ENCODE assay signal across 1 cellular context in the genomic region with DNA sequence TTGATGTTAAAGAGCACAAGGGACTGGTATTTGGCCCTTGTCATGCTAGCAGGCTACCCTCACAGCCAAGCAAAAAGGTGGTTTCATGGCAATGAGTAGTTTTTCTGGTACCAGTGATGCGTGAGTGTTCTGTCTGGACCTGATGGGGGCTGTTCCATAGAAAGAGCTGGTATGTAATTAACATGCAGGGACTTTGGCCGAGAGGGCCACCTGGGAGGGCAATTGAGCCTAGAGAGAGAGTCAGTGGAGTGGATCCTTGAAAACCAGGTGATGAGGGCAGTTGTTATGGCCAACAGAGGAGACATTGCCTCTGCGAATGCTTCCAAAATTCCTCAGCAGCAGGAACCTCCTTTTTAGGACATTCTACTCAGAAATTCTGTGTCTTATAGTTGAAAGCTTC.
TF ChIP-seq lines count a peak whose summit lies in the region.

No MANE protein-coding gene starts in this region.

TF ChIP-seq in GM23338, 12 proteins besides CTCF, POLR2A, EP300 and RAD21 (continued from another document):
- TF ChIP-seq, protein P1, sequence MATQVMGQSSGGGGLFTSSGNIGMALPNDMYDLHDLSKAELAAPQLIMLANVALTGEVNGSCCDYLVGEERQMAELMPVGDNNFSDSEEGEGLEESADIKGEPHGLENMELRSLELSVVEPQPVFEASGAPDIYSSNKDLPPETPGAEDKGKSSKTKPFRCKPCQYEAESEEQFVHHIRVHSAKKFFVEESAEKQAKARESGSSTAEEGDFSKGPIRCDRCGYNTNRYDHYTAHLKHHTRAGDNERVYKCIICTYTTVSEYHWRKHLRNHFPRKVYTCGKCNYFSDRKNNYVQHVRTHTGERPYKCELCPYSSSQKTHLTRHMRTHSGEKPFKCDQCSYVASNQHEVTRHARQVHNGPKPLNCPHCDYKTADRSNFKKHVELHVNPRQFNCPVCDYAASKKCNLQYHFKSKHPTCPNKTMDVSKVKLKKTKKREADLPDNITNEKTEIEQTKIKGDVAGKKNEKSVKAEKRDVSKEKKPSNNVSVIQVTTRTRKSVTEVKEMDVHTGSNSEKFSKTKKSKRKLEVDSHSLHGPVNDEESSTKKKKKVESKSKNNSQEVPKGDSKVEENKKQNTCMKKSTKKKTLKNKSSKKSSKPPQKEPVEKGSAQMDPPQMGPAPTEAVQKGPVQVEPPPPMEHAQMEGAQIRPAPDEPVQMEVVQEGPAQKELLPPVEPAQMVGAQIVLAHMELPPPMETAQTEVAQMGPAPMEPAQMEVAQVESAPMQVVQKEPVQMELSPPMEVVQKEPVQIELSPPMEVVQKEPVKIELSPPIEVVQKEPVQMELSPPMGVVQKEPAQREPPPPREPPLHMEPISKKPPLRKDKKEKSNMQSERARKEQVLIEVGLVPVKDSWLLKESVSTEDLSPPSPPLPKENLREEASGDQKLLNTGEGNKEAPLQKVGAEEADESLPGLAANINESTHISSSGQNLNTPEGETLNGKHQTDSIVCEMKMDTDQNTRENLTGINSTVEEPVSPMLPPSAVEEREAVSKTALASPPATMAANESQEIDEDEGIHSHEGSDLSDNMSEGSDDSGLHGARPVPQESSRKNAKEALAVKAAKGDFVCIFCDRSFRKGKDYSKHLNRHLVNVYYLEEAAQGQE (IDR thresholded peaks at IDR 0.05; ENCODE audit: unreplicated experiment), result no peak
- TF ChIP-seq ZNF114 (CRISPR knock-in tag; IDR thresholded peaks at IDR 0.05) (no peak), CREB1 (CRISPR knock-in tag; IDR thresholded peaks at IDR 0.05; ENCODE audit: low read depth) (no peak), EZH2phosphoT487 (IDR thresholded peaks at IDR 0.05; ENCODE audit: unreplicated experiment) (no peak), EZH2 (IDR thresholded peaks at IDR 0.05; ENCODE audit: low read depth, unreplicated experiment) (no peak)
TF ChIP-seq in GM23338: peak in this region for 0.
